In genomic region chrX:46573896-46574336, GRCh38 we compare ENCODE assay signal across 9 cellular contexts. TPM values are rescaled to one million over a fixed set of nuclear protein-coding genes. Genes with fewer than 3 reads are reported as not detected.
DNase-seq lines count a peak whose midpoint lies in the region; ATAC-seq and TF ChIP-seq lines count a peak whose summit lies in the region.
"Had no signal": no experiment of that assay in that cellular context is flagged by ENCODE, and none has a peak within 500 bp of the region (broad histone marks: within the 10 kb centered on the region; RNA-seq: fewer than 3 reads in every experiment).

No MANE protein-coding gene starts in this region.

- peaks cover 9% of the 10 kb centered on the region for H3K36me3 Mint-ChIP-seq in CD4-positive, CD25-positive, alpha-beta regulatory T cell
- H3K36me3 Mint-ChIP-seq in T-helper 1 cell treated with Interleukin-12 subunit alpha and Interleukin-12 subunit beta and Interleukin-4 antibody, amounts not matched to agents 30 μg/mL and 1 μg/mL, for 36 hours (ENCODE audit: low read depth), result peaks cover 9% of the 10 kb centered on the region
- H3K36me3 Mint-ChIP-seq in MCF 10A (ENCODE audit: insufficient read depth, unreplicated experiment), result no peaks in the 10 kb centered on the region

- peaks cover 46% of the 10 kb centered on the region for H3K4me1 ChIP-seq in CD4-positive, CD25-positive, alpha-beta regulatory T cell (ENCODE audit: control insufficient read depth, insufficient read depth, low read length, poor library complexity, severe bottlenecking)

- H3K4me3 ChIP-seq in CD4-positive, CD25-positive, alpha-beta regulatory T cell (ENCODE audit: low read depth, low read length), result no peak overlapping the region
- H3K4me3 ChIP-seq in kidney epithelial cell (ENCODE audit: low read depth, low read length), result peak overlapping the region; percentile 51
- H3K4me3 ChIP-seq: K562 had no signal

- POLR2A ChIA-PET in MCF 10A (lab: Yijun Ruan, JAX), result no interaction called here

- no peaks in the 10 kb centered on the region for H3K36me3 ChIP-seq in CD4-positive, CD25-positive, alpha-beta regulatory T cell (ENCODE audit: control insufficient read depth, insufficient read depth, low read length)
- H3K36me3 ChIP-seq in kidney epithelial cell (ENCODE audit: control insufficient read depth, insufficient read depth, low read length), result no peaks in the 10 kb centered on the region

- H3K27me3 ChIP-seq in CD4-positive, CD25-positive, alpha-beta regulatory T cell (ENCODE audit: control insufficient read depth, insufficient read depth, low read length), result no peaks in the 10 kb centered on the region
- peaks cover 5% of the 10 kb centered on the region for H3K27me3 ChIP-seq in kidney epithelial cell (ENCODE audit: control insufficient read depth, insufficient read depth, low read length)

- peak; percentile 69 to 70 for ATAC-seq in CD4-positive, CD25-positive, alpha-beta regulatory T cell (ENCODE audit: low read depth in 2 of 2)
- ATAC-seq in GM21360 (IDR thresholded peaks at IDR 0.05; ENCODE audit: unreplicated experiment), result peak; percentile 28
- ATAC-seq: K562 had no signal

- no TSS peak for BruUV-seq in MCF 10A (replicated peaks; lab: Mats Ljungman, UMichigan)

- peaks cover 4 to 48% (median 22%) of the 10 kb centered on the region in 4 donors for H3K4me1 Mint-ChIP-seq in CD4-positive, CD25-positive, alpha-beta regulatory T cell
- H3K4me1 Mint-ChIP-seq in T-helper 1 cell treated with Interleukin-12 subunit alpha and Interleukin-12 subunit beta and Interleukin-4 antibody, amounts not matched to agents 30 μg/mL and 1 μg/mL, for 36 hours (ENCODE audit: low read depth), result peaks cover 33% of the 10 kb centered on the region
- H3K4me1 Mint-ChIP-seq in MCF 10A (ENCODE audit: insufficient read depth, unreplicated experiment), result peaks cover 5% of the 10 kb centered on the region

- TF ChIP-seq CTCF in MCF 10A (IDR thresholded peaks at IDR 0.05; ENCODE audit: unreplicated experiment) (no peak), kidney epithelial cell (IDR thresholded peaks at IDR 0.05; ENCODE audit: insufficient read depth, low read length, poor library complexity, severe bottlenecking) (no peak)

- in situ Hi-C loops in KBM-7 (cut with MboI; ENCODE audit: low pct_unique_long_range_greater_than_20kb, low sequenced_read_pairs), result no loop called here

- DNase-seq in CD4-positive, CD25-positive, alpha-beta regulatory T cell, result peak; percentile 70 to 89 (median 83)
- peak; percentile 74 for DNase-seq in KBM-7
- DNase-seq in MCF 10A (ENCODE audit: unreplicated experiment), result peak; percentile 47
- DNase-seq in kidney epithelial cell (ENCODE audit: low read depth), result no peak
- peak in 2 of 3 experiments; percentile 14 to 54 for DNase-seq in stimulated activated CD4-positive, alpha-beta T cell treated with anti-CD3 and anti-CD28 coated beads, TNF-alpha, amount 100 ng/mL, for 24 hours (ENCODE audit: low read depth in 3 of 3)
- no peak for DNase-seq in RKO (ENCODE audit: low spot score)

- intact Hi-C loops in MCF 10A (cut with micrococcal nuclease), result no loop called here

- H3K9me3 Mint-ChIP-seq in CD4-positive, CD25-positive, alpha-beta regulatory T cell, result no peaks in the 10 kb centered on the region
- H3K9me3 Mint-ChIP-seq in T-helper 1 cell treated with Interleukin-12 subunit alpha and Interleukin-12 subunit beta and Interleukin-4 antibody, amounts not matched to agents 30 μg/mL and 1 μg/mL, for 36 hours, result no peaks in the 10 kb centered on the region
- no peaks in the 10 kb centered on the region for H3K9me3 Mint-ChIP-seq in MCF 10A (ENCODE audit: unreplicated experiment)

- H3K27me3 Mint-ChIP-seq in CD4-positive, CD25-positive, alpha-beta regulatory T cell, result no peaks in the 10 kb centered on the region
- H3K27me3 Mint-ChIP-seq in T-helper 1 cell treated with Interleukin-12 subunit alpha and Interleukin-12 subunit beta and Interleukin-4 antibody, amounts not matched to agents 30 μg/mL and 1 μg/mL, for 36 hours (ENCODE audit: low read depth), result no peaks in the 10 kb centered on the region
- peaks cover 42% of the 10 kb centered on the region for H3K27me3 Mint-ChIP-seq in MCF 10A (ENCODE audit: insufficient read depth, unreplicated experiment)

- H3K27ac ChIP-seq in CD4-positive, CD25-positive, alpha-beta regulatory T cell (ENCODE audit: insufficient read depth, low read length, poor library complexity, severe bottlenecking), result peak overlapping the region; percentile 86

- H3K9me3 ChIP-seq in CD4-positive, CD25-positive, alpha-beta regulatory T cell (ENCODE audit: control insufficient read depth in 2 of 2, low read length in 2 of 2), result no peaks in the 10 kb centered on the region

- CTCF ChIA-PET in MCF 10A (lab: Yijun Ruan, JAX), result no interaction called here

- peak overlapping the region; percentile 75 to 91 (median 88) for H3K4me3 Mint-ChIP-seq in CD4-positive, CD25-positive, alpha-beta regulatory T cell
- H3K4me3 Mint-ChIP-seq in T-helper 1 cell treated with Interleukin-12 subunit alpha and Interleukin-12 subunit beta and Interleukin-4 antibody, amounts not matched to agents 30 μg/mL and 1 μg/mL, for 36 hours, result peak overlapping the region; percentile 71
- H3K4me3 Mint-ChIP-seq in MCF 10A (ENCODE audit: unreplicated experiment), result peak overlapping the region; percentile 65

- peak overlapping the region in 2 of 3 donors; percentile 51 to 57 for H3K27ac Mint-ChIP-seq in CD4-positive, CD25-positive, alpha-beta regulatory T cell
- H3K27ac Mint-ChIP-seq in T-helper 1 cell treated with Interleukin-12 subunit alpha and Interleukin-12 subunit beta and Interleukin-4 antibody, amounts not matched to agents 30 μg/mL and 1 μg/mL, for 36 hours, result peak overlapping the region; percentile 36
- no peak overlapping the region for H3K27ac Mint-ChIP-seq in MCF 10A (ENCODE audit: low read depth, unreplicated experiment)

RNA-seq across cellular contexts. Expression of gene CHST7, which starts 0.4 kb away (rescaled TPM):
- total RNA-seq in CD4-positive, CD25-positive, alpha-beta regulatory T cell, result 19.5 TPM
- 10 to 100 TPM; 34.6 to 41.0 (median 37.8) TPM for polyA plus RNA-seq in CD4-positive, CD25-positive, alpha-beta regulatory T cell
- total RNA-seq in MCF 10A (2022), result 1.2 and 1.6 TPM in 2 replicates
- 5.2 and 7.7 TPM in 2 replicates for total RNA-seq in kidney epithelial cell

RNA-seq across cellular contexts. Expression of gene ZNF674, which starts 28.7 kb away (rescaled TPM):
- 3.6 TPM for total RNA-seq in CD4-positive, CD25-positive, alpha-beta regulatory T cell
- polyA plus RNA-seq in CD4-positive, CD25-positive, alpha-beta regulatory T cell, result 1 to 10 TPM in 3 of 4 donors, under 1 TPM in 1; 0.57 to 3.2 (median 2.4) TPM
- total RNA-seq in MCF 10A (2022) (7.2 and 9.7 TPM in 2 replicates), kidney epithelial cell (3.8 and 8.6 TPM in 2 replicates)

Comparison
In these comparisons a context has a peak if more than half of its experiments do, and no peak if none do; other contexts are left out.
1. DNase-seq: peak in CD4-positive, CD25-positive, alpha-beta regulatory T cell (3 of 3), KBM-7 (single experiment), MCF 10A (single experiment) and stimulated activated CD4-positive, alpha-beta T cell treated with anti-CD3 and anti-CD28 coated beads, TNF-alpha, amount 100 ng/mL, for 24 hours (2 of 3); none in kidney epithelial cell (single experiment) and RKO (single experiment).
2. Peak in every context shown above with its lines, with median percentiles within 50 percentile points of each other: H3K4me3 Mint-ChIP-seq.